Comparison of ENCODE assay signal across 3 cellular contexts in the genomic region with DNA sequence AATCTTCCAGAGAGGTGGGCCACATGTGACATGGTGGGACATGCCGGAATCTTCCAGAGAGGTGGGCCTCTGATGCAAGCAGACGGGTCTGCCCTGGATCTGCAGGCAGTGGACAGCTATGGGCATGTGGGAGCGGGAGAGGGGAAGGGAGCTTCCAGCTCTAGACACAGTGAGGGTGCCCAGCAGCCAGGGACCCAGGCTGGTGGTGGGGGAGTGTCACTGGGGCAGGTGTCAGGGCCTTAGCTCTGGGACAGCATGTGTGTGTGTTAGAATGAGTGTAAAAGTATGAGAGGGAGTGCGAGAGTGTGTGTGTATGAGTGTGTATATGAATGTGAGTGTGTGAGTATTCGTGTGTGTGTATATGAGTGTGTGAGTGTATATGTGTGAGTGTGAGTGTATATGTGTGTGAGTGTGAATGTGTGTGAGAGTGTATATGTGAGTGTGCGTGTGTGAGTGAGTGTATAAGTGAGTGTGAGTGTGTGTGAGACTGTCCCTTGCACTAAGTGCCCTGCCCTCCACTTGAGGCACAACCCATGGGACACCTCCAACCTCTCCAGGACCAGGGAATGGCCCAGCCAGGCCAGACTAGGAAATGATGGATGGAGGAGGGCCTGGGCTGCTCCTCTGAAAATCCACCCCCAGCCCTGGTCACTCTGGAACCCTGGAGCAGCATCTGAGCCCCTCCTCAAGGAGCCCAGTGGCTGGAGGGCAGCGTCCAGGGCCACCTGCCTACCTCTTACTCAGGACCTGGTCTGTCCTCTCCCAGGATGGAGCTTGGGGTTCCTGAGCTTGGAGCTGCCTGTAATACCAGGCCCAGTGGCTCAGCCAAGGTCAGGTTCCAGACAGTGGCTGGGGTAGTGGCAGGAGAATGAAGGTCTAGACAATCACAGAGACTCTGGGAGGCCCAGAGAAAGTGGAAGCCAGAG.
TF ChIP-seq lines count a peak whose summit lies in the region.

No MANE protein-coding gene starts in this region.

TF ChIP-seq in SK-N-SH, 30 proteins besides CTCF, POLR2A, EP300 and RAD21:
- TF ChIP-seq MXI1 (IDR thresholded peaks at IDR 0.05; ENCODE audit: low read depth, low read length) (no peak), FOXJ3 (CRISPR knock-in tag; IDR thresholded peaks at IDR 0.05) (no peak), GATA2 (CRISPR knock-in tag; IDR thresholded peaks at IDR 0.05) (no peak), NRF1 (IDR thresholded peaks at IDR 0.05; ENCODE audit: low read depth, low read length) (no peak), FOSL2 (IDR thresholded peaks at IDR 0.05; ENCODE audit: borderline replicate concordance, low read depth) (no peak), RXRA (IDR thresholded peaks at IDR 0.05; ENCODE audit: borderline replicate concordance, low read depth) (no peak), CHD2 (IDR thresholded peaks at IDR 0.05; ENCODE audit: low read length, partially characterized antibody) (no peak), TEAD4 (IDR thresholded peaks at IDR 0.05; ENCODE audit: borderline replicate concordance, insufficient read depth) (no peak), GABPA (IDR thresholded peaks at IDR 0.05; ENCODE audit: low read depth) (no peak), ELF1 (IDR thresholded peaks at IDR 0.05) (no peak)
- TF ChIP-seq, protein P1, sequence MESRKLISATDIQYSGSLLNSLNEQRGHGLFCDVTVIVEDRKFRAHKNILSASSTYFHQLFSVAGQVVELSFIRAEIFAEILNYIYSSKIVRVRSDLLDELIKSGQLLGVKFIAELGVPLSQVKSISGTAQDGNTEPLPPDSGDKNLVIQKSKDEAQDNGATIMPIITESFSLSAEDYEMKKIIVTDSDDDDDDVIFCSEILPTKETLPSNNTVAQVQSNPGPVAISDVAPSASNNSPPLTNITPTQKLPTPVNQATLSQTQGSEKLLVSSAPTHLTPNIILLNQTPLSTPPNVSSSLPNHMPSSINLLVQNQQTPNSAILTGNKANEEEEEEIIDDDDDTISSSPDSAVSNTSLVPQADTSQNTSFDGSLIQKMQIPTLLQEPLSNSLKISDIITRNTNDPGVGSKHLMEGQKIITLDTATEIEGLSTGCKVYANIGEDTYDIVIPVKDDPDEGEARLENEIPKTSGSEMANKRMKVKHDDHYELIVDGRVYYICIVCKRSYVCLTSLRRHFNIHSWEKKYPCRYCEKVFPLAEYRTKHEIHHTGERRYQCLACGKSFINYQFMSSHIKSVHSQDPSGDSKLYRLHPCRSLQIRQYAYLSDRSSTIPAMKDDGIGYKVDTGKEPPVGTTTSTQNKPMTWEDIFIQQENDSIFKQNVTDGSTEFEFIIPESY (IDR thresholded peaks at IDR 0.05; ENCODE audit: borderline replicate concordance, low read depth), result no peak

TF ChIP-seq in SK-N-SH treated with all-trans-retinoic acid at 6 μM for 48 hours, 23 proteins besides CTCF, POLR2A, EP300 and RAD21:
- TF ChIP-seq GLIS3 (CRISPR knock-in tag; IDR thresholded peaks at IDR 0.05) (no peak), SNAI2 (CRISPR knock-in tag; IDR thresholded peaks at IDR 0.05) (no peak), ZNF70 (CRISPR knock-in tag; IDR thresholded peaks at IDR 0.05) (no peak), BACH2 (CRISPR knock-in tag; IDR thresholded peaks at IDR 0.05; ENCODE audit: borderline replicate concordance) (no peak), ZNF8 (CRISPR knock-in tag; IDR thresholded peaks at IDR 0.05) (no peak), ZFP30 (CRISPR knock-in tag; IDR thresholded peaks at IDR 0.05) (no peak), OSR1 (CRISPR knock-in tag; IDR thresholded peaks at IDR 0.05) (no peak), ZC3H10 (CRISPR knock-in tag; IDR thresholded peaks at IDR 0.05) (no peak), TCF4 (CRISPR knock-in tag; IDR thresholded peaks at IDR 0.05; ENCODE audit: borderline replicate concordance) (no peak)
- TF ChIP-seq, protein P2, sequence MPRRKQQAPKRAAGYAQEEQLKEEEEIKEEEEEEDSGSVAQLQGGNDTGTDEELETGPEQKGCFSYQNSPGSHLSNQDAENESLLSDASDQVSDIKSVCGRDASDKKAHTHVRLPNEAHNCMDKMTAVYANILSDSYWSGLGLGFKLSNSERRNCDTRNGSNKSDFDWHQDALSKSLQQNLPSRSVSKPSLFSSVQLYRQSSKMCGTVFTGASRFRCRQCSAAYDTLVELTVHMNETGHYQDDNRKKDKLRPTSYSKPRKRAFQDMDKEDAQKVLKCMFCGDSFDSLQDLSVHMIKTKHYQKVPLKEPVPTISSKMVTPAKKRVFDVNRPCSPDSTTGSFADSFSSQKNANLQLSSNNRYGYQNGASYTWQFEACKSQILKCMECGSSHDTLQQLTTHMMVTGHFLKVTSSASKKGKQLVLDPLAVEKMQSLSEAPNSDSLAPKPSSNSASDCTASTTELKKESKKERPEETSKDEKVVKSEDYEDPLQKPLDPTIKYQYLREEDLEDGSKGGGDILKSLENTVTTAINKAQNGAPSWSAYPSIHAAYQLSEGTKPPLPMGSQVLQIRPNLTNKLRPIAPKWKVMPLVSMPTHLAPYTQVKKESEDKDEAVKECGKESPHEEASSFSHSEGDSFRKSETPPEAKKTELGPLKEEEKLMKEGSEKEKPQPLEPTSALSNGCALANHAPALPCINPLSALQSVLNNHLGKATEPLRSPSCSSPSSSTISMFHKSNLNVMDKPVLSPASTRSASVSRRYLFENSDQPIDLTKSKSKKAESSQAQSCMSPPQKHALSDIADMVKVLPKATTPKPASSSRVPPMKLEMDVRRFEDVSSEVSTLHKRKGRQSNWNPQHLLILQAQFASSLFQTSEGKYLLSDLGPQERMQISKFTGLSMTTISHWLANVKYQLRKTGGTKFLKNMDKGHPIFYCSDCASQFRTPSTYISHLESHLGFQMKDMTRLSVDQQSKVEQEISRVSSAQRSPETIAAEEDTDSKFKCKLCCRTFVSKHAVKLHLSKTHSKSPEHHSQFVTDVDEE (CRISPR knock-in tag; IDR thresholded peaks at IDR 0.05), result no peak
- TF ChIP-seq, protein P3, sequence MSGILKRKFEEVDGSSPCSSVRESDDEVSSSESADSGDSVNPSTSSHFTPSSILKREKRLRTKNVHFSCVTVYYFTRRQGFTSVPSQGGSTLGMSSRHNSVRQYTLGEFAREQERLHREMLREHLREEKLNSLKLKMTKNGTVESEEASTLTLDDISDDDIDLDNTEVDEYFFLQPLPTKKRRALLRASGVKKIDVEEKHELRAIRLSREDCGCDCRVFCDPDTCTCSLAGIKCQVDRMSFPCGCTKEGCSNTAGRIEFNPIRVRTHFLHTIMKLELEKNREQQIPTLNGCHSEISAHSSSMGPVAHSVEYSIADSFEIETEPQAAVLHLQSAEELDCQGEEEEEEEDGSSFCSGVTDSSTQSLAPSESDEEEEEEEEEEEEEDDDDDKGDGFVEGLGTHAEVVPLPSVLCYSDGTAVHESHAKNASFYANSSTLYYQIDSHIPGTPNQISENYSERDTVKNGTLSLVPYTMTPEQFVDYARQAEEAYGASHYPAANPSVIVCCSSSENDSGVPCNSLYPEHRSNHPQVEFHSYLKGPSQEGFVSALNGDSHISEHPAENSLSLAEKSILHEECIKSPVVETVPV (CRISPR knock-in tag; IDR thresholded peaks at IDR 0.05), result no peak

TF ChIP-seq in H1, 55 proteins besides CTCF, POLR2A, EP300 and RAD21:
- no peak for TF ChIP-seq HDAC2 (IDR thresholded peaks at IDR 0.05; ENCODE audit: borderline replicate concordance in 1 of 2, low read depth in 2 of 2, low read length in 2 of 2)
- no peak for TF ChIP-seq POU5F1 (IDR thresholded peaks at IDR 0.05; ENCODE audit: low read depth, low read length)
- no peak for TF ChIP-seq NRF1 (IDR thresholded peaks at IDR 0.05; ENCODE audit: low read depth, low read length)
- TF ChIP-seq KDM1A (IDR thresholded peaks at IDR 0.05; ENCODE audit: borderline replicate concordance, low read length), result no peak
- no peak for TF ChIP-seq SRF (IDR thresholded peaks at IDR 0.05; ENCODE audit: low read depth, low read length)
- no peak for TF ChIP-seq CEBPB (IDR thresholded peaks at IDR 0.05; ENCODE audit: low read depth, low read length)
- TF ChIP-seq ASH2L (IDR thresholded peaks at IDR 0.05; ENCODE audit: low read length), result no peak
- no peak for TF ChIP-seq CHD2 (IDR thresholded peaks at IDR 0.05; ENCODE audit: low read length)
- TF ChIP-seq TCF12 (IDR thresholded peaks at IDR 0.05; ENCODE audit: low read depth, low read length), result no peak
- TF ChIP-seq CHD7 (IDR thresholded peaks at IDR 0.05; ENCODE audit: insufficient replicate concordance, low read length), result no peak
- TF ChIP-seq SP1 (IDR thresholded peaks at IDR 0.05; ENCODE audit: low read depth, low read length), result no peak
- TF ChIP-seq PHF8 (conservative IDR thresholded peaks at IDR 0.05; ENCODE audit: low read depth, low read length), result no peak
- TF ChIP-seq EZH2 (IDR thresholded peaks at IDR 0.05; ENCODE audit: low read depth, low read length, severe bottlenecking), result no peak
- TF ChIP-seq SUZ12 (IDR thresholded peaks at IDR 0.05; ENCODE audit: low read length), result no peak
- TF ChIP-seq CBX8 (IDR thresholded peaks at IDR 0.05; ENCODE audit: borderline replicate concordance, low read depth, low read length), result no peak
- no peak for TF ChIP-seq TAF7 (optimal IDR thresholded peaks at IDR 0.05; ENCODE audit: borderline replicate concordance, low read depth, low read length)
- no peak for TF ChIP-seq TEAD4 (IDR thresholded peaks at IDR 0.05; ENCODE audit: low read depth, low read length)
- TF ChIP-seq GABPA (IDR thresholded peaks at IDR 0.05; ENCODE audit: borderline replicate concordance, insufficient read depth, low read length), result no peak
